Comparison of ENCODE assay signal across 8 cellular contexts in the genomic region with DNA sequence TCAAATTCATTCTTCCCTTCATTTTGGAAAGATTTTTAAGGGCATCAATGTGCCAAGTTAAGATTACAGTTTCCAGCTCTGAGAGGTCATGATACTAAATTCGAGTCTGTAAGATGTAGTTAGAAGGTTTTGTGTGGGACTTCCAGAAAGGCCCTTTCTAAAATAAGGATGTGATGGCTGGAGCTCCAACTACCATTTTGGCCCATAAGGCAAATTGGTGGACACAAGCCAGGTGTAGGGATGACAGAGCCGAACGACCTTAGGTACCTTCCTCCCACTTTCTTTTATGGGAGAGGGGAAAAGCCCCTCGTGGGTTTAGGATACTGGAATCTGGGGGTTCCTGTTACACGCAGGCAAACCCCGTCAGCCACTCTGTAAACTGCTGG. TPM values are rescaled to one million over a fixed set of nuclear protein-coding genes. Genes with fewer than 3 reads are reported as not detected.
DNase-seq lines count a peak whose midpoint lies in the region; ATAC-seq, FAIRE-seq and TF ChIP-seq lines count a peak whose summit lies in the region.

No MANE protein-coding gene starts in this region.

- no peaks in the 10 kb centered on the region for H3K27me3 ChIP-seq in right atrium auricular region
- H3K27me3 ChIP-seq in GM12878 (replicated peaks in 1 of 2; ENCODE audit: control insufficient read depth in 2 of 2, insufficient read depth in 2 of 2, low read length in 1 of 2), result no peaks in the 10 kb centered on the region
- no peaks in the 10 kb centered on the region for H3K27me3 ChIP-seq in mesendoderm (ENCODE audit: insufficient read depth, low read length, poor library complexity)
- H3K27me3 ChIP-seq in vagina, result no peaks in the 10 kb centered on the region

- no peak overlapping the region for H4K8ac ChIP-seq in mesendoderm (ENCODE audit: low read depth, low read length)

- no peak overlapping the region for H2BK15ac ChIP-seq in mesendoderm (replicated peaks; ENCODE audit: low read depth)

- no peak overlapping the region for H2BK120ac ChIP-seq in mesendoderm (ENCODE audit: low read depth, low read length)

- H4K20me1 ChIP-seq in GM12878 (ENCODE audit: control insufficient read depth, insufficient read depth), result no peaks in the 10 kb centered on the region

- H3K4me3 ChIP-seq in right atrium auricular region, result peak overlapping the region; percentile 76 to 87
- peak overlapping the region; percentile 91 for H3K4me3 ChIP-seq in GM12878
- peak overlapping the region; percentile 63 for H3K4me3 ChIP-seq in mesendoderm (ENCODE audit: low read length)
- peak overlapping the region; percentile 76 to 87 for H3K4me3 ChIP-seq in vagina

- ATAC-seq in Right ventricle myocardium inferior (no peak), GM12878 (no peak), GM21423 (IDR thresholded peaks at IDR 0.05; ENCODE audit: unreplicated experiment) (no peak)

- 0% methylated on average over 6 of the region's 6 CpGs for WGBS in GM12878 (ENCODE audit: insufficient coverage, insufficient replicate concordance, low lambda C conversion rate, missing lambda C conversion rate)
- WGBS in mesendoderm (ENCODE audit: extremely low coverage, insufficient coverage, low lambda C conversion rate), result no CpG with 5 or more reads among the region's 6 CpGs

- peak overlapping the region; percentile 17 for H3K4ac ChIP-seq in mesendoderm (ENCODE audit: low read depth, low read length)

- RAD21 ChIA-PET in GM12878 (lab: Charles Lee; ENCODE audit: unreplicated experiment), result no interaction called here

- H3K56ac ChIP-seq in mesendoderm (ENCODE audit: low read length), result peak overlapping the region; percentile 94

- peak overlapping the region; percentile 98 for H2AFZ ChIP-seq in GM12878 (ENCODE audit: control insufficient read depth, low read depth, low read length)

- no peak overlapping the region for H2BK5ac ChIP-seq in mesendoderm (ENCODE audit: low read length)

- H3K9ac ChIP-seq in GM12878 (ENCODE audit: control insufficient read depth, insufficient read depth, low read length) (peak overlapping the region; percentile 66), mesendoderm (ENCODE audit: low read length) (peak overlapping the region; percentile 93)

- SMC1A ChIA-PET in GM12878 (lab: Charles Lee; ENCODE audit: uncharacterized antibody, unreplicated experiment), result no interaction called here

- BruUV-seq in GM12878 (replicated peaks; lab: Mats Ljungman, UMichigan), result no TSS peak

- TF ChIP-seq CTCF in right atrium auricular region (IDR thresholded peaks at IDR 0.05) (no peak), GM12878 (IDR thresholded peaks at IDR 0.05 in 2 of 3, conservative IDR thresholded peaks at IDR 0.05 in 1 of 3; ENCODE audit: control insufficient read depth in 2 of 3, extremely low read depth in 1 of 3, insufficient read depth in 1 of 3, low read depth in 3 of 3, low read length in 3 of 3) (no peak), vagina (IDR thresholded peaks at IDR 0.05) (no peak)

- no peak for TF ChIP-seq EP300 in GM12878 (IDR thresholded peaks at IDR 0.05; ENCODE audit: borderline replicate concordance in 1 of 2, control insufficient read depth in 1 of 2, low read depth in 2 of 2, low read length in 2 of 2)

- no peaks in the 10 kb centered on the region for H3K36me3 ChIP-seq in right atrium auricular region
- no peaks in the 10 kb centered on the region for H3K36me3 ChIP-seq in GM12878 (ENCODE audit: control insufficient read depth in 2 of 2, insufficient read depth in 2 of 2, low read length in 1 of 2)
- H3K36me3 ChIP-seq in mesendoderm (ENCODE audit: control insufficient read depth, insufficient read depth, low read length), result no peaks in the 10 kb centered on the region
- H3K36me3 ChIP-seq in vagina, result no peaks in the 10 kb centered on the region

- intact Hi-C loops in Right ventricle myocardium inferior (cut with DNase I), result no loop called here
- intact Hi-C loops in GM12878 (cut with micrococcal nuclease; ENCODE audit: unreplicated experiment), result no loop called here
- intact Hi-C loops in vagina (cut with DNase I), result no loop called here

- H3K4me2 ChIP-seq in GM12878 (ENCODE audit: control insufficient read depth, insufficient read depth) (peak overlapping the region; percentile 93), mesendoderm (ENCODE audit: low read length) (peak overlapping the region; percentile 94)

- DNase-seq in right atrium auricular region (ENCODE audit: low spot score) (no peak), Right ventricle myocardium inferior (ENCODE audit: missing footprints) (no peak), GM12878 (ENCODE audit: low read depth, low spot score) (no peak), mesendoderm (no peak), vagina (ENCODE audit: extremely low spot score in 2 of 2) (no peak), NCI-H2029 (lab: John Stamatoyannopoulos, UW) (no peak)
- DNase-seq in stimulated activated naive CD4-positive, alpha-beta T cell treated with Interleukin-2 at 50 U/mL for 16 hours (lab: John Stamatoyannopoulos, UW), result no peak

- H3K18ac ChIP-seq in mesendoderm (ENCODE audit: low read length), result peak overlapping the region; percentile 5

- H3K27ac ChIP-seq in right atrium auricular region (peak overlapping the region; percentile 87 to 94), GM12878 (ENCODE audit: control insufficient read depth, insufficient read depth) (peak overlapping the region; percentile 51), mesendoderm (ENCODE audit: low read depth, low read length) (no peak overlapping the region), vagina (peak overlapping the region; percentile 68)

- TF ChIP-seq POLR2A in GM12878 (IDR thresholded peaks at IDR 0.05; ENCODE audit: low read depth, low read length), result no peak
- TF ChIP-seq POLR2A in vagina (IDR thresholded peaks at IDR 0.05), result no peak

- POLR2A ChIA-PET in GM12878 (lab: Charles Lee), result interaction anchor here (0.5 kb wide), 1 partner anchor 456 kb away, joined by 10 read pairs; no protein-coding TSS in a partner anchor

- peaks cover 2% of the 10 kb centered on the region for H3K79me2 ChIP-seq in GM12878 (ENCODE audit: control insufficient read depth, insufficient read depth, low read length)
- H3K79me2 ChIP-seq in mesendoderm (ENCODE audit: control insufficient read depth, insufficient read depth, low read length), result no peaks in the 10 kb centered on the region

- FAIRE-seq in GM12878 (lab: Jason Lieb, UNC), result no peak

- no peak for TF ChIP-seq RAD21 in GM12878 (IDR thresholded peaks at IDR 0.05; ENCODE audit: insufficient read depth, low read depth, low read length)

- in situ Hi-C loops in GM12878 (cut with MboI), result no loop called here

- H3K9me3 ChIP-seq in right atrium auricular region (no peaks in the 10 kb centered on the region), GM12878 (replicated peaks; ENCODE audit: control insufficient read depth, insufficient read depth, low read length) (no peaks in the 10 kb centered on the region; the same call in 2 of the 3 replicates), vagina (no peaks in the 10 kb centered on the region)

- no peaks in the 10 kb centered on the region for H3K79me1 ChIP-seq in mesendoderm (ENCODE audit: low read length)

- H4K5ac ChIP-seq in mesendoderm (ENCODE audit: low read length), result no peak overlapping the region

- no peak overlapping the region for H3K23ac ChIP-seq in mesendoderm (ENCODE audit: low read length)

- H3K4me1 ChIP-seq in right atrium auricular region (peaks cover 0 to 24% of the 10 kb centered on the region in 2 donors), GM12878 (ENCODE audit: control insufficient read depth, insufficient read depth, low read length) (no peaks in the 10 kb centered on the region), mesendoderm (ENCODE audit: control insufficient read depth, low read depth, low read length) (no peaks in the 10 kb centered on the region), vagina (peaks cover 17% of the 10 kb centered on the region)

- H2AK5ac ChIP-seq in mesendoderm (ENCODE audit: low read length), result no peak overlapping the region

- CTCF ChIA-PET in GM12878 (lab: Yijun Ruan, JAX), result no interaction called here

TF ChIP-seq in GM12878, 131 proteins besides CTCF, POLR2A, EP300 and RAD21 (continues in another document):
- TF ChIP-seq NBN (IDR thresholded peaks at IDR 0.05), result no peak

RNA-seq across cellular contexts. Expression of a gene that starts 54.3 kb away (rescaled TPM):
- 10 to 100 TPM in 1 of 2 donors, 1 to 10 TPM in 1; 9.6 to 10.2 TPM for total RNA-seq in right atrium auricular region
- total RNA-seq in Right ventricle myocardium inferior, result 8.5 TPM
- 0.20 TPM in 1 of 2 replicates, not detected in the other for total RNA-seq in GM12878 (2013; cell fraction: nucleolus; rRNA removed)
- total RNA-seq in GM12878 (2014; rRNA removed), result 3.6 and 4.7 TPM in 2 replicates
- 4.5 TPM in 2 replicates for total RNA-seq in GM12878 (2014; rRNA removed; fragmentation: Illumina TruSeq; extraction: Trizol)
- 2.9 and 3.0 TPM in 2 replicates for total RNA-seq in GM12878 (2021)
- 1.9 TPM for polyA plus RNA-seq in GM12878 (2011; ENCODE audit: low read depth)
- polyA plus RNA-seq in GM12878 (2011; rRNA removed), result 1.5 and 2.0 TPM in 2 replicates
- polyA plus RNA-seq in GM12878 (2011; cell fraction: cytosol; rRNA removed), result 0.61 and 0.64 TPM in 2 replicates
- 2.8 and 3.4 TPM in 2 replicates for polyA plus RNA-seq in GM12878 (2011; cell fraction: nucleus; rRNA removed)
- 1.7 and 2.6 TPM in 2 replicates for polyA plus RNA-seq in GM12878 (2012)
- 3.2 and 5.5 TPM in 2 replicates for polyA plus RNA-seq in GM12878 (2014; fragmentation: Illumina TruSeq; extraction: Trizol)
- 1 to 10 TPM; 1.2 to 1.8 TPM for polyA plus RNA-seq in GM12878 (2014; fragmentation: Nextera tagmentation; extraction: Ambion mirVana)
- polyA plus RNA-seq in GM12878 (2014; rRNA removed), result 2.4 and 3.2 TPM in 2 replicates
- polyA plus RNA-seq in GM12878 (2016; fragmentation: Nextera tagmentation; extraction: Ambion mirVana), result 1 to 10 TPM; 2.4 to 2.8 TPM
- polyA minus RNA-seq in GM12878 (2011; rRNA and poly(A)+ RNA removed), result 1.9 and 2.0 TPM in 2 replicates
- 0.42 TPM in 1 of 2 replicates, not detected in the other for polyA minus RNA-seq in GM12878 (2011; cell fraction: cytosol; rRNA and poly(A)+ RNA removed)
- polyA minus RNA-seq in GM12878 (2011; cell fraction: nucleus; rRNA and poly(A)+ RNA removed), result 1.6 and 3.3 TPM in 2 replicates
- 4.1 TPM for polyA plus RNA-seq in mesendoderm (2013, experiment 1 of 2)
- polyA plus RNA-seq in mesendoderm (2013, experiment 2 of 2), result 4.1 TPM
- total RNA-seq in vagina, result 13.0 TPM
